Comparison of ENCODE assay signal across 7 cellular contexts in the genomic region with DNA sequence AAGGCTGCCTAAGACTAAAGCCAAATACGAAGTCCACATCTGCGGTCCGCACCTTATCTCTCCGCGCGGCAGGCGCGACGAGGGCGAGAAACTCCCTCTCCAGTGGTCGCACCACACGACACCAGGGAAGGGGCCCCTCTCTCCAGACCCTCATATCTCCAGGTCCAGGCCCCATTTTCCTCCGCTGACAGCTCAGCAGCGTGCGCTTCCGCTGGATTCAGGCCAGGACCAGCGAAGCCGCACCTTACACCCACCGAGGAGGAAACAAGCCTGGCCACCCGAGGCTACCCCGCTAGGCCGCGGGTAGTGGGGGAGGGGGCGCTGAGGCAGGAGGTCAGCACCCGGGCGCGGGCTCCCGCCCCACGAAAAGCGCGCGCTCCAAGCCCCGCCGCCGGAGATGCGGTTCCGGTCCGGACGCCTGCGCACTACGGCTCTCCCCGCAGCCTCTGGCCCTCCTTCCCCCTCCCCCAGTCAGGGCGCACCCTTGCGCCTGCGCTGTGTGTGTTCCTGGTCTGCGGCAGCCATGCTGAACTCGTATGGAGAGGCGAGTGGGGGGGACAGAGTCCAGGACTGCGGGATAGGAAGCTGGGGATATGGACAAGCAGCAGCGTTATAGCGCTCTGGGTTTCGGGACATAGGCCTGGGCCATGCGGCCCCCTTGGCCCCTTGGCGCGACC. TPM values are rescaled to one million over a fixed set of nuclear protein-coding genes. Genes with fewer than 3 reads are reported as not detected.
DNase-seq lines count a peak whose midpoint lies in the region; ATAC-seq, FAIRE-seq and TF ChIP-seq lines count a peak whose summit lies in the region.

TSS of gene BRD2 (plus strand) at position 502 of the 677 bp plus-strand sequence. CDS start 4,305 bp downstream, outside the sequence.

- TF ChIP-seq CTCF in WI38 (IDR thresholded peaks at IDR 0.05; ENCODE audit: low read depth, low read length) (no peak), mammary epithelial cell (conservative IDR thresholded peaks at IDR 0.05 in 1 of 2, IDR thresholded peaks at IDR 0.05 in 1 of 2; ENCODE audit: extremely low read depth in 1 of 2, insufficient read depth in 1 of 2, low read depth in 1 of 2, low read length in 2 of 2) (no peak)

- peak within 1 kb of the TSS; percentile 91 for H2AFZ ChIP-seq in mammary epithelial cell (ENCODE audit: low read depth, low read length)

- dilution Hi-C loops in mammary epithelial cell (cut with HindIII; ENCODE audit: low sequenced_read_pairs), result loop anchor here (10.0 kb wide), 1 partner anchor 143 kb away; no protein-coding TSS in a partner anchor

- H3K79me2 ChIP-seq in mammary epithelial cell (ENCODE audit: insufficient read depth, low read length), result peaks cover 58% of the 10 kb centered on the region

- H3K36me3 ChIP-seq in mammary epithelial cell (ENCODE audit: insufficient read depth, low read length), result peaks cover 5% of the 10 kb centered on the region
- no peaks in the 10 kb centered on the region for H3K36me3 ChIP-seq in small intestine (ENCODE audit: control insufficient read depth in 2 of 2, insufficient read depth in 2 of 2, low read length in 2 of 2)

- peak; percentile 34 for ATAC-seq in GM18511 (IDR thresholded peaks at IDR 0.05; ENCODE audit: unreplicated experiment)
- peak; percentile 31 for ATAC-seq in HG03097 (IDR thresholded peaks at IDR 0.05; ENCODE audit: low FRiP score, unreplicated experiment)

- peaks cover 8% of the 10 kb centered on the region for H4K20me1 ChIP-seq in mammary epithelial cell (ENCODE audit: insufficient read depth, low read length)

- WGBS in mammary epithelial cell (ENCODE audit: low coverage, missing lambda C conversion rate), result 0% methylated on average over 21 of the region's 55 CpGs
- WGBS in small intestine, 3 donors, result 0 to 1% (median 0%) methylated on average over 52 to 55 of the region's 55 CpGs

- DNase-seq in NCI-H2196 treated with DMSO at 0.1 percent for 48 hours (lab: John Stamatoyannopoulos, UW; ENCODE audit: unreplicated experiment) (peak; percentile 92), mammary epithelial cell (peak; percentile 95), iPS-NIHi11 (ENCODE audit: low spot score) (peak; percentile 83), small intestine (peak; percentile 99)

- no peak for FAIRE-seq in small intestine (lab: Jason Lieb, UNC)

- peak within 1 kb of the TSS; percentile 99 for H3K4me2 ChIP-seq in mammary epithelial cell (ENCODE audit: insufficient read depth, low read depth, low read length)

- H3K27me3 ChIP-seq in mammary epithelial cell (ENCODE audit: insufficient read depth, low read length), result no peaks in the 10 kb centered on the region
- no peaks in the 10 kb centered on the region for H3K27me3 ChIP-seq in small intestine (ENCODE audit: control insufficient read depth in 2 of 2, insufficient read depth in 2 of 2, low read length in 2 of 2)

- peak within 1 kb of the TSS; percentile 93 for H3K9ac ChIP-seq in mammary epithelial cell (ENCODE audit: insufficient read depth, low read length)

- H3K27ac ChIP-seq in mammary epithelial cell (ENCODE audit: insufficient read depth, low read depth, low read length) (peak within 1 kb of the TSS; percentile 97), small intestine (ENCODE audit: low read depth in 1 of 2, low read length in 1 of 2) (peak within 1 kb of the TSS; percentile 98 to 99)

- in situ Hi-C loops in mammary epithelial cell (cut with MboI; ENCODE audit: low sequenced_read_pairs in 2 of 2), result no loop called here

- CTCF ChIA-PET in mammary epithelial cell (lab: Charles Lee; ENCODE audit: low non-redundant PET), result no interaction called here

- intact Hi-C loops in mammary epithelial cell (cut with micrococcal nuclease), result loop anchor here (5.0 kb wide), 1 partner anchor 81 kb away; no protein-coding TSS in a partner anchor

- BruUV-seq in mammary epithelial cell (replicated peaks; lab: Mats Ljungman, UMichigan), result no TSS peak

- H3K4me1 ChIP-seq in mammary epithelial cell (ENCODE audit: insufficient read depth, low read length) (peaks cover 14% of the 10 kb centered on the region), small intestine (ENCODE audit: control insufficient read depth in 2 of 2, insufficient read depth in 1 of 2, low read depth in 1 of 2, low read length in 1 of 2) (peaks cover 0 to 7% of the 10 kb centered on the region in 2 donors)

- no peaks in the 10 kb centered on the region for H3K9me3 ChIP-seq in mammary epithelial cell (replicated peaks; ENCODE audit: insufficient read depth, low read length)
- no peaks in the 10 kb centered on the region for H3K9me3 ChIP-seq in small intestine (ENCODE audit: control insufficient read depth, low read depth)

- H3K4me3 ChIP-seq in WI38 (ENCODE audit: low read depth, low read length) (peak within 1 kb of the TSS; percentile 87), mammary epithelial cell (replicated peaks in 1 of 3; ENCODE audit: insufficient read depth in 1 of 3, low read depth in 2 of 3, low read length in 3 of 3) (peak within 1 kb of the TSS; percentile 72 to 86 (median 79)), small intestine (ENCODE audit: low read depth in 1 of 2, low read length in 2 of 2) (peak within 1 kb of the TSS; percentile 82 to 90)

RNA-seq across cellular contexts. Expression of gene BRD2, which starts in this region (rescaled TPM):
- total RNA-seq in mammary epithelial cell, result 100 to 1,000 TPM; 114 to 245 TPM
- polyA plus RNA-seq in mammary epithelial cell (122 TPM), small intestine (10 to 100 TPM; 76.2 to 95.6 (median 85.7) TPM)
- 102 TPM for polyA minus RNA-seq in mammary epithelial cell

Comparison
In these comparisons a context has a peak if more than half of its experiments do, and no peak if none do; other contexts are left out.
1. Peak in every context shown above with its lines: DNase-seq, ATAC-seq, H3K4me3 ChIP-seq and H3K27ac ChIP-seq.